In genomic region chr1:16903458-16903796, GRCh38 we compare ENCODE assay signal across 1 cellular context.
TF ChIP-seq lines count a peak whose summit lies in the region.

No MANE protein-coding gene starts in this region.

TF ChIP-seq in HCT116, 20 proteins besides CTCF, POLR2A, EP300 and RAD21 (continued from another document):
- TF ChIP-seq FOSL1 (IDR thresholded peaks at IDR 0.05; ENCODE audit: low read depth) (no peak), SP1 (IDR thresholded peaks at IDR 0.05; ENCODE audit: low read depth) (no peak), JUND (IDR thresholded peaks at IDR 0.05) (no peak), EGR1 (IDR thresholded peaks at IDR 0.05; ENCODE audit: low read depth) (no peak), TCF7L2 (IDR thresholded peaks at IDR 0.05; ENCODE audit: borderline replicate concordance, extremely low read depth, insufficient read depth, insufficient read length) (no peak), REST (IDR thresholded peaks at IDR 0.05; ENCODE audit: low read depth) (no peak), EZH2 (IDR thresholded peaks at IDR 0.05) (no peak)
